13 cellular contexts compared by ENCODE assay signal in genomic region chr11:56183459-56183858, GRCh38. TPM values are rescaled to one million over a fixed set of nuclear protein-coding genes. Genes with fewer than 3 reads are reported as not detected.
"Had no signal": no experiment of that assay in that cellular context is flagged by ENCODE, and none has a peak within 500 bp of the region (broad histone marks: within the 10 kb centered on the region; RNA-seq: fewer than 3 reads in every experiment).

No MANE protein-coding gene starts in this region.

- H3K4me3 ChIP-seq: adrenal gland, ascending aorta, body of pancreas, breast epithelium, cardiac muscle cell had no signal

- H3K27me3 ChIP-seq: adrenal gland, ascending aorta, body of pancreas, brain microvascular endothelial cell, breast epithelium, cardiac muscle cell had no signal

- H3K36me3 ChIP-seq: adrenal gland, ascending aorta, brain microvascular endothelial cell, breast epithelium, cardiac muscle cell had no signal

- H3K9me3 ChIP-seq: adrenal gland, body of pancreas had no signal

- H3K27ac ChIP-seq: adrenal gland, ascending aorta, body of pancreas, brain microvascular endothelial cell, breast epithelium, cardiac muscle cell had no signal

- ATAC-seq: activated naive CD4-positive, alpha-beta T cell treated with anti-CD3 and anti-CD28 coated beads, Interleukin-2, amount 50 U/mL, for 72 hours; activated naive CD8-positive, alpha-beta T cell treated with anti-CD3 and anti-CD28 coated beads, Interleukin-2, amount 50 U/mL, for 24 hours; activated T-cell treated with anti-CD3 and anti-CD28 coated beads, Interleukin-2, amount 50 U/mL, for 4 hours; activated T-cell treated with anti-CD3 and anti-CD28 coated beads, Interleukin-2, amount 50 U/mL, for 72 hours; activated T-helper 17 cell treated with anti-CD3 and anti-CD28 coated beads, Interleukin-2, amount 50 U/mL, for 72 hours; body of pancreas had no signal

RNA-seq across cellular contexts. Expression of gene OR5J2, which starts 7.0 kb away (rescaled TPM):
- polyA plus RNA-seq: adipose tissue, adrenal gland, aorta, cardiac muscle cell had no signal

RNA-seq across cellular contexts. Expression of gene OR8K5, which starts 23.3 kb away (rescaled TPM):
- polyA plus RNA-seq: adipose tissue, adrenal gland, aorta, cardiac muscle cell had no signal

RNA-seq across cellular contexts. Expression of gene OR8J3, which starts 43.5 kb away (rescaled TPM):
- polyA plus RNA-seq: adipose tissue, adrenal gland, aorta, cardiac muscle cell had no signal

RNA-seq across cellular contexts. Expression of gene OR5T2, which starts 50.6 kb away (rescaled TPM):
- polyA plus RNA-seq: adipose tissue, adrenal gland, aorta, cardiac muscle cell had no signal
